In the genomic region with DNA sequence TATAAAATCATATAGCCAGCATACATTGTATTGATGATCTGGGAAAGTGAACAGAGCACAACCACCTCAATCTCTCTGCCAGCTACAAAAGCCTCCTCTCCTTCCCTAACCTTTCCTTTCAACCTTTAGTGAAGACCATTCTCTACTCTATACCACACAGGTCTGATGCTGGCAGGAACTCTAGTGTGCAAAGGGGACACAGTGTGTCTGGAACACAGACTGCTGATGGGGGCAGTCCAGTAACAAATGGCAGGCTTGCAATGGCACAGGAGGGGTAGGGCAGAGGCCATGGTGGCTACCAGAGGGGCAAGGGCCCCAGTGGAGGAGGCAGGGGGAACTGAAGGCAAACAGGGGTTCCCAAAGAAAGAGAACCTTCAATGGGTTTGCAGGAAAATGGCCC, we compare ENCODE assay signal across 16 cellular contexts. TPM values are rescaled to one million over a fixed set of nuclear protein-coding genes. Genes with fewer than 3 reads are reported as not detected.
DNase-seq lines count a peak whose midpoint lies in the region; ATAC-seq, FAIRE-seq and TF ChIP-seq lines count a peak whose summit lies in the region.
"Had no signal": no experiment of that assay in that cellular context is flagged by ENCODE, and none has a peak within 500 bp of the region (broad histone marks: within the 10 kb centered on the region; RNA-seq: fewer than 3 reads in every experiment).

No MANE protein-coding gene starts in this region.

- H3K27me3 Mint-ChIP-seq in naive B cell, result no peaks in the 10 kb centered on the region
- H3K27me3 Mint-ChIP-seq: CD4-positive, alpha-beta T cell had no signal

- intact Hi-C loops in left ventricle myocardium superior (cut with micrococcal nuclease), result no loop called here
- intact Hi-C loops in sciatic nerve (cut with DNase I), result no loop called here
- intact Hi-C loops in testis (cut with DNase I; ENCODE audit: low total_unique reads), result no loop called here

- TF ChIP-seq EP300 in H1 (IDR thresholded peaks at IDR 0.05; ENCODE audit: borderline replicate concordance in 1 of 2, low read depth in 2 of 2, low read length in 2 of 2), result no peak

- H3K4me2 ChIP-seq in H1 (ENCODE audit: insufficient read depth in 1 of 2, low read depth in 2 of 2, low read length in 2 of 2), result no peak overlapping the region
- H3K4me2 ChIP-seq: GM23338 had no signal

- no peak for TF ChIP-seq POLR2A in H1 (IDR thresholded peaks at IDR 0.05; ENCODE audit: control extremely low read depth in 1 of 2, low read depth in 2 of 2, low read length in 2 of 2)
- TF ChIP-seq POLR2A in testis (IDR thresholded peaks at IDR 0.05), result no peak

- H3K36me3 Mint-ChIP-seq in naive B cell, result peaks cover 42 to 44% of the 10 kb centered on the region in 2 donors

- H2BK20ac ChIP-seq in H1 (ENCODE audit: low read length), result no peak overlapping the region

- no peaks in the 10 kb centered on the region for H4K20me1 ChIP-seq in H1 (replicated peaks in 1 of 2; ENCODE audit: control insufficient read depth in 1 of 2, insufficient read depth in 2 of 2, low read length in 2 of 2)

- no peak for FAIRE-seq in H1 (lab: Jason Lieb, UNC)

- no peak for DNase-seq in left ventricle myocardium superior
- DNase-seq in right atrium auricular region (ENCODE audit: low spot score), result no peak
- no peak for DNase-seq in H1 (ENCODE audit: low read depth in 1 of 2, low spot score in 2 of 2)
- no peak for DNase-seq in naive B cell
- DNase-seq in foreskin melanocyte, result no peak
- DNase-seq in sciatic nerve (ENCODE audit: low spot score), result no peak
- DNase-seq in testis, result no peak
- no peak for DNase-seq in SKM-1 (lab: John Stamatoyannopoulos, UW; ENCODE audit: unreplicated experiment)
- DNase-seq: 8988T; AML-193; Calu3; CD4-positive, alpha-beta T cell; DMS 273 treated with DMSO at 0.1 percent for 48 hours had no signal

- POLR2A ChIA-PET in H1 (lab: Charles Lee; ENCODE audit: partially characterized antibody), result no interaction called here

- H4K8ac ChIP-seq in H1 (ENCODE audit: extremely low read depth, insufficient read depth, low read length), result no peak overlapping the region

- H3K23me2 ChIP-seq in H1 (ENCODE audit: low read depth, low read length), result no peaks in the 10 kb centered on the region

- peaks cover 0 to 57% of the 10 kb centered on the region in 2 experiments; a peak in 3 of 4 replicates for H3K79me2 ChIP-seq in H1 (ENCODE audit: control insufficient read depth in 1 of 2, insufficient read depth in 2 of 2, low read length in 2 of 2)

- H2BK120ac ChIP-seq in H1 (replicated peaks; ENCODE audit: low read depth, low read length), result no peak overlapping the region

- ATAC-seq in left ventricle myocardium superior (peak; percentile 32), naive B cell (ENCODE audit: low read depth in 2 of 2) (no peak), sciatic nerve (no peak)
- ATAC-seq: GM23338 had no signal

- peaks cover 11% of the 10 kb centered on the region for H3K36me3 ChIP-seq in right atrium auricular region
- peaks cover 0 to 32% (median 10%) of the 10 kb centered on the region in 4 experiments; a peak in 4 of 8 replicates for H3K36me3 ChIP-seq in H1 (ENCODE audit: control insufficient read depth in 2 of 4, insufficient read depth in 4 of 4, low read length in 3 of 4)
- H3K36me3 ChIP-seq in testis (ENCODE audit: low read depth, missing control alignments), result no peaks in the 10 kb centered on the region

- CTCF ChIA-PET in H1 (lab: Charles Lee; ENCODE audit: partially characterized antibody), result interaction anchor here (0.6 kb wide), 1 partner anchor 112 kb away, joined by 3 read pairs; no protein-coding TSS in a partner anchor

- H3K79me1 ChIP-seq in H1 (ENCODE audit: low read depth, low read length), result no peaks in the 10 kb centered on the region

- H3K9me3 ChIP-seq in right atrium auricular region (no peaks in the 10 kb centered on the region), H1 (ENCODE audit: insufficient read depth in 2 of 2, low read depth in 1 of 2, low read length in 1 of 2) (no peaks in the 10 kb centered on the region), testis (no peaks in the 10 kb centered on the region)
- H3K9me3 ChIP-seq: HAP-1 had no signal

- H3K27me3 ChIP-seq in right atrium auricular region, result no peaks in the 10 kb centered on the region
- H3K27me3 ChIP-seq in H1 (replicated peaks in 1 of 4; ENCODE audit: control insufficient read depth in 3 of 4, extremely low read depth in 1 of 4, insufficient read depth in 3 of 4, low read length in 3 of 4), result no peaks in the 10 kb centered on the region
- H3K27me3 ChIP-seq in testis, result no peaks in the 10 kb centered on the region
- H3K27me3 ChIP-seq: BLaER1 treated with 17β-estradiol and CSF1 and Interleukin-3, amounts not matched to agents 10 nM and 100 nM had no signal

- H3K14ac ChIP-seq in H1 (ENCODE audit: insufficient read length), result no peak overlapping the region

- peaks cover 10 to 16% (median 14%) of the 10 kb centered on the region in 3 donors for H3K4me1 Mint-ChIP-seq in naive B cell

- H3K4ac ChIP-seq in H1 (replicated peaks; ENCODE audit: insufficient read length, low read depth, low read length), result no peak overlapping the region

- H3K4me1 ChIP-seq in right atrium auricular region, result peaks cover 0 to 2% of the 10 kb centered on the region in 2 donors
- H3K4me1 ChIP-seq in H1 (replicated peaks in 1 of 4; ENCODE audit: control insufficient read depth in 3 of 4, insufficient read depth in 4 of 4, low read length in 3 of 4), result peaks cover 0 to 5% (median 0%) of the 10 kb centered on the region in 4 experiments; a peak in 3 of 7 replicates
- no peaks in the 10 kb centered on the region for H3K4me1 ChIP-seq in testis
- H3K4me1 ChIP-seq: HAP-1 had no signal

- H3K9me3 Mint-ChIP-seq in naive B cell, result no peaks in the 10 kb centered on the region
- H3K9me3 Mint-ChIP-seq: CD4-positive, alpha-beta T cell had no signal

- H4K91ac ChIP-seq in H1 (replicated peaks; ENCODE audit: insufficient read length, low read length), result no peak overlapping the region

- H3K4me3 ChIP-seq in right atrium auricular region (no peak overlapping the region), H1 (ENCODE audit: extremely low read depth in 1 of 4, insufficient read depth in 2 of 4, low read depth in 3 of 4, low read length in 4 of 4) (no peak overlapping the region), testis (no peak overlapping the region)
- H3K4me3 ChIP-seq: BLaER1 treated with 17β-estradiol and CSF1 and Interleukin-3, amounts not matched to agents 10 nM and 100 nM; GM23338; HAP-1 had no signal

- H2BK5ac ChIP-seq in H1 (ENCODE audit: low read depth, low read length), result no peak overlapping the region

- 0 out of 2 replicates have a peak overlapping the region, but pooled peaks have one; percentile 11 for H3K18ac ChIP-seq in H1 (ENCODE audit: extremely low read depth, low read length)

- no peak overlapping the region for H4K5ac ChIP-seq in H1 (ENCODE audit: insufficient read length, low read depth, low read length)

- H2AFZ ChIP-seq in H1 (ENCODE audit: low read length), result no peak overlapping the region
- H2AFZ ChIP-seq: GM23338 had no signal

- H3K27ac ChIP-seq in right atrium auricular region, result no peak overlapping the region
- no peak overlapping the region for H3K27ac ChIP-seq in H1 (ENCODE audit: low read depth, low read length)
- H3K27ac ChIP-seq in testis, result no peak overlapping the region

- no peak overlapping the region for H3K4me3 Mint-ChIP-seq in naive B cell
- H3K4me3 Mint-ChIP-seq: CD4-positive, alpha-beta T cell; GM23338 had no signal

- TF ChIP-seq RAD21 in H1 (IDR thresholded peaks at IDR 0.05 in 1 of 2, conservative IDR thresholded peaks at IDR 0.05 in 1 of 2; ENCODE audit: low read depth in 2 of 2, low read length in 2 of 2), result no peak

- H2BK15ac ChIP-seq in H1 (ENCODE audit: low read length), result no peak overlapping the region

- H2AK5ac ChIP-seq in H1 (ENCODE audit: low read depth, low read length), result no peak overlapping the region

- H3K27ac Mint-ChIP-seq in naive B cell, result peak overlapping the region in 4 of 6 donors; percentile 13 to 75 (median 22)
- H3K27ac Mint-ChIP-seq: CD4-positive, alpha-beta T cell had no signal

- no peak overlapping the region for H3K56ac ChIP-seq in H1 (replicated peaks; ENCODE audit: insufficient read length, low read depth, low read length)

- no peak overlapping the region for H3K9ac ChIP-seq in H1 (replicated peaks in 1 of 4; ENCODE audit: extremely low read depth in 1 of 4, low read depth in 3 of 4, low read length in 3 of 4)
- H3K9ac ChIP-seq: BLaER1 treated with 17β-estradiol and CSF1 and Interleukin-3, amounts not matched to agents 10 nM and 100 nM had no signal

- TF ChIP-seq CTCF in right atrium auricular region (IDR thresholded peaks at IDR 0.05) (no peak), H1 (IDR thresholded peaks at IDR 0.05; ENCODE audit: control extremely low read depth in 1 of 3, insufficient read depth in 1 of 3, low read depth in 1 of 3, low read length in 3 of 3) (no peak), testis (IDR thresholded peaks at IDR 0.05) (no peak)

- H2BK12ac ChIP-seq in H1 (ENCODE audit: low read depth, low read length), result peak overlapping the region; percentile 62

- H3K23ac ChIP-seq in H1 (ENCODE audit: insufficient read length), result no peak overlapping the region

RNA-seq across cellular contexts. Expression of gene CEP170, which starts 37.0 kb away (rescaled TPM):
- total RNA-seq in left ventricle myocardium superior (36.4 TPM), right atrium auricular region (10 to 100 TPM; 28.4 to 29.1 TPM), sciatic nerve (127 TPM), testis (100 to 1,000 TPM in 1 of 2 donors, 10 to 100 TPM in 1; 64.0 to 132 TPM)
- total RNA-seq in H1 (2021; fragmentation: NEBNext Ultra II Directional; extraction: Animal tissue kit (Norgen Biotek cat#: 25700)), result 97.2 and 102 TPM in 2 replicates
- polyA plus RNA-seq in H1 (2011; rRNA removed) (29.8 and 33.1 TPM in 2 replicates), naive B cell (ENCODE audit: low read depth in 6 of 6) (10 to 100 TPM; 16.6 to 36.0 (median 23.2) TPM), testis (ENCODE audit: insufficient read depth, low read depth, low replicate concordance) (165 TPM)
- 44.3 TPM for polyA plus RNA-seq in H1 (2011; cell fraction: cytosol; rRNA removed)
- 64.4 TPM for polyA plus RNA-seq in H1 (2011; cell fraction: nucleus; rRNA removed)
- 41.8 to 54.2 TPM (median 49.7 TPM) in 4 replicates for polyA plus RNA-seq in H1 (2012, experiment 1 of 2)
- polyA plus RNA-seq in H1 (2012, experiment 2 of 2), result 2.7 TPM
- polyA plus RNA-seq in H1 (2013, experiment 1 of 2), result 57.0 TPM
- polyA plus RNA-seq in H1 (2013, experiment 2 of 2), result 56.1 TPM
- polyA minus RNA-seq in H1 (2011; rRNA and poly(A)+ RNA removed), result 96.1 and 109 TPM in 2 replicates
- 86.9 TPM for polyA minus RNA-seq in H1 (2011; cell fraction: cytosol; rRNA and poly(A)+ RNA removed)
- 276 TPM for polyA minus RNA-seq in H1 (2011; cell fraction: nucleus; rRNA and poly(A)+ RNA removed)

RNA-seq across cellular contexts. Expression of gene SDCCAG8, which starts 37.8 kb away (rescaled TPM):
- 21.1 TPM for total RNA-seq in left ventricle myocardium superior
- 10 to 100 TPM; 29.0 to 34.5 TPM for total RNA-seq in right atrium auricular region
- 13.5 and 15.6 TPM in 2 replicates for total RNA-seq in H1 (2021; fragmentation: NEBNext Ultra II Directional; extraction: Animal tissue kit (Norgen Biotek cat#: 25700))
- 21.0 and 26.2 TPM in 2 replicates for polyA plus RNA-seq in H1 (2011; rRNA removed)
- 20.1 TPM for polyA plus RNA-seq in H1 (2011; cell fraction: cytosol; rRNA removed)
- polyA plus RNA-seq in H1 (2011; cell fraction: nucleus; rRNA removed), result 24.3 TPM
- 14.4 to 21.4 TPM (median 18.9 TPM) in 4 replicates for polyA plus RNA-seq in H1 (2012, experiment 1 of 2)
- 6.7 TPM for polyA plus RNA-seq in H1 (2012, experiment 2 of 2)
- 24.5 TPM for polyA plus RNA-seq in H1 (2013, experiment 1 of 2)
- 20.8 TPM for polyA plus RNA-seq in H1 (2013, experiment 2 of 2)
- 12.5 and 20.2 TPM in 2 replicates for polyA minus RNA-seq in H1 (2011; rRNA and poly(A)+ RNA removed)
- 3.1 TPM for polyA minus RNA-seq in H1 (2011; cell fraction: cytosol; rRNA and poly(A)+ RNA removed)
- polyA minus RNA-seq in H1 (2011; cell fraction: nucleus; rRNA and poly(A)+ RNA removed), result 17.9 TPM
- polyA plus RNA-seq in naive B cell (ENCODE audit: low read depth in 6 of 6), result 10 to 100 TPM; 42.9 to 60.7 (median 53.0) TPM
- 70.4 TPM for total RNA-seq in sciatic nerve
- total RNA-seq in testis, result 10 to 100 TPM; 40.6 to 45.4 TPM
- 21.9 TPM for polyA plus RNA-seq in testis (ENCODE audit: insufficient read depth, low read depth, low replicate concordance)
